9 cellular contexts compared by ENCODE assay signal in genomic region chr2:221518201-221518936, GRCh38. TPM values are rescaled to one million over a fixed set of nuclear protein-coding genes. Genes with fewer than 3 reads are reported as not detected.
A peak's percentile ranks its signal among the peaks of the same experiment; 100 is the strongest.
DNase-seq lines count a peak whose midpoint lies in the region; ATAC-seq and TF ChIP-seq lines count a peak whose summit lies in the region.
"Had no signal": no experiment of that assay in that cellular context is flagged by ENCODE, and none has a peak within 500 bp of the region (broad histone marks: within the 10 kb centered on the region; RNA-seq: fewer than 3 reads in every experiment).

No MANE protein-coding gene starts in this region.

- no peak overlapping the region for H3K27ac ChIP-seq in AG04450 (ENCODE audit: low read depth, low read length)
- H3K27ac ChIP-seq: right lobe of liver had no signal

- H3K4me3 ChIP-seq in AG04450 (ENCODE audit: low read depth, low read length) = peak overlapping the region; percentile 14; the same call in 1 of the 2 replicates
- H3K4me3 ChIP-seq: right lobe of liver had no signal

- CTCF ChIA-PET in AG04450 (lab: Charles Lee) = no interaction called here

- ATAC-seq in GM19023 (IDR thresholded peaks at IDR 0.05; ENCODE audit: unreplicated experiment) (peak; percentile 55), HG03103 (IDR thresholded peaks at IDR 0.05; ENCODE audit: low read depth, unreplicated experiment) (peak; percentile 48), omental fat pad (ENCODE audit: low FRiP score) (peak; percentile 46)

- DNase-seq in AG04450 (ENCODE audit: low read depth, low spot score) = peak; percentile 59
- peak; percentile 10 for DNase-seq in activated T-helper 1 cell treated with Interleukin-2 at 50 U/mL for 16 hours (ENCODE audit: low read depth)
- no peak for DNase-seq in omental fat pad (ENCODE audit: low spot score)
- DNase-seq in mucosa of gallbladder (ENCODE audit: low spot score) = no peak
- DNase-seq in COLO829 (ENCODE audit: low spot score) = no peak
- no peak for DNase-seq in HuH-7 (ENCODE audit: low spot score)

- no peaks in the 10 kb centered on the region for H3K27me3 ChIP-seq in AG04450 (ENCODE audit: control insufficient read depth, insufficient read depth, low read length)
- H3K27me3 ChIP-seq: right lobe of liver had no signal

- no peaks in the 10 kb centered on the region for H3K9me3 ChIP-seq in AG04450 (ENCODE audit: control insufficient read depth, insufficient read depth, low read length)
- H3K9me3 ChIP-seq: right lobe of liver had no signal

- POLR2A ChIA-PET in AG04450 (lab: Yijun Ruan, JAX) = interaction anchor here (0.5 kb wide), 1 partner anchor 74 kb away, joined by 8 read pairs; no protein-coding TSS in a partner anchor

- no peak for TF ChIP-seq CTCF in AG04450 (IDR thresholded peaks at IDR 0.05; ENCODE audit: low read depth, low read length)
- no peak for TF ChIP-seq CTCF in omental fat pad (IDR thresholded peaks at IDR 0.05)

RNA-seq across cellular contexts. Expression of gene EPHA4, which starts 53.7 kb away (rescaled TPM):
- 36.9 and 37.9 TPM in 2 replicates for polyA plus RNA-seq in AG04450 (2011; rRNA removed)
- 63.4 and 106 TPM in 2 replicates for polyA minus RNA-seq in AG04450 (2011; rRNA and poly(A)+ RNA removed)
- 10 to 100 TPM; 18.5 to 43.0 (median 23.6) TPM for total RNA-seq in omental fat pad
- 9.0 TPM for total RNA-seq in mucosa of gallbladder

Comparison
In these comparisons a context has a peak if more than half of its experiments do, and no peak if none do; other contexts are left out.
1. DNase-seq: peak in AG04450 (single experiment) and activated T-helper 1 cell treated with Interleukin-2 at 50 U/mL for 16 hours (single experiment); none in omental fat pad (single experiment), mucosa of gallbladder (single experiment), COLO829 (single experiment) and HuH-7 (single experiment).
2. Peak in every context shown above with its lines, with median percentiles within 50 percentile points of each other: ATAC-seq.